ENCODE assay signal across 31 cellular contexts in genomic region chr17:66985838-66986237, GRCh38. TPM values are rescaled to one million over a fixed set of nuclear protein-coding genes. Genes with fewer than 3 reads are reported as not detected.
"Had no signal": no experiment of that assay in that cellular context is flagged by ENCODE, and none has a peak within 500 bp of the region (broad histone marks: within the 10 kb centered on the region; RNA-seq: fewer than 3 reads in every experiment).

No MANE protein-coding gene starts in this region.

- H3K36me3 Mint-ChIP-seq: naive thymus-derived CD8-positive, alpha-beta T cell; stimulated activated effector memory CD8-positive, alpha-beta T cell treated with anti-CD3 and anti-CD28 coated beads, Interleukin-12 subunit alpha, Interleukin-12 subunit beta, amount 100 ng/mL, for 72 hours had no signal

- H3K27me3 ChIP-seq: neural progenitor cell, ovary, sigmoid colon, upper lobe of left lung had no signal

- H3K27ac Mint-ChIP-seq: effector memory CD8-positive, alpha-beta T cell; naive thymus-derived CD8-positive, alpha-beta T cell; neural progenitor cell; stimulated activated effector memory CD8-positive, alpha-beta T cell treated with anti-CD3 and anti-CD28 coated beads, Interleukin-12 subunit alpha, Interleukin-12 subunit beta, amount 100 ng/mL, for 72 hours had no signal

- H3K4me3 ChIP-seq: esophagus squamous epithelium, gastrocnemius medialis, heart left ventricle, hepatocyte, left lung, neural progenitor cell, ovary, psoas muscle, sigmoid colon, thoracic aorta, tibial nerve, upper lobe of left lung had no signal

- H3K9me3 ChIP-seq: esophagus squamous epithelium, gastrocnemius medialis, heart left ventricle, left lung, ovary, psoas muscle, sigmoid colon, thoracic aorta, tibial nerve, upper lobe of left lung had no signal

- H3K4me3 Mint-ChIP-seq: effector memory CD8-positive, alpha-beta T cell; naive thymus-derived CD8-positive, alpha-beta T cell; neural progenitor cell; stimulated activated effector memory CD8-positive, alpha-beta T cell treated with anti-CD3 and anti-CD28 coated beads, Interleukin-12 subunit alpha, Interleukin-12 subunit beta, amount 100 ng/mL, for 72 hours had no signal

- H3K9me3 Mint-ChIP-seq: effector memory CD8-positive, alpha-beta T cell; naive thymus-derived CD8-positive, alpha-beta T cell; neural progenitor cell; stimulated activated effector memory CD8-positive, alpha-beta T cell treated with anti-CD3 and anti-CD28 coated beads, Interleukin-12 subunit alpha, Interleukin-12 subunit beta, amount 100 ng/mL, for 72 hours had no signal

- ATAC-seq: effector memory CD8-positive, alpha-beta T cell; gastrocnemius medialis; heart left ventricle; left cardiac atrium; left lung; naive thymus-derived CD8-positive, alpha-beta T cell; psoas muscle; right cardiac atrium had no signal

- H2AFZ ChIP-seq: hepatocyte, neural progenitor cell had no signal

- H3K9ac ChIP-seq: neural progenitor cell had no signal

- H3K36me3 ChIP-seq: esophagus squamous epithelium, gastrocnemius medialis, heart left ventricle, left lung, neural progenitor cell, ovary, sigmoid colon, thoracic aorta, tibial nerve, upper lobe of left lung had no signal

- DNase-seq: cerebellar nuclear complex; cortex of kidney; effector memory CD8-positive, alpha-beta T cell; erythroblast; esophagus squamous epithelium; gastrocnemius medialis; left cardiac atrium; left lung; mesendoderm; naive thymus-derived CD8-positive, alpha-beta T cell; nucleus accumbens; ovary; psoas muscle; right cardiac atrium; sigmoid colon; stimulated activated CD4-positive, alpha-beta T cell treated with anti-CD3 and anti-CD28 coated beads, Interleukin-2, amount 100 ng/mL, for 24 hours; stimulated activated CD4-positive, alpha-beta T cell treated with anti-CD3 and anti-CD28 coated beads, Interleukin-4, amount 100 ng/mL, for 24 hours; stimulated activated naive CD4-positive, alpha-beta T cell treated with Interleukin-2 at 50 U/mL for 16 hours; upper lobe of left lung had no signal

- H3K4me1 ChIP-seq: gastrocnemius medialis, heart left ventricle, left lung, neural progenitor cell, psoas muscle, sigmoid colon, tibial nerve, upper lobe of left lung had no signal

- H3K4me2 ChIP-seq: hepatocyte, neural progenitor cell had no signal

- H3K27ac ChIP-seq: esophagus squamous epithelium, gastrocnemius medialis, heart left ventricle, hepatocyte, left lung, neural progenitor cell, ovary, psoas muscle, sigmoid colon, thoracic aorta, tibial nerve, upper lobe of left lung had no signal

RNA-seq across cellular contexts. Expression of gene CACNG4, which starts 21.3 kb away (rescaled TPM):
- total RNA-seq: dermis microvascular lymphatic vessel endothelial cell; gastrocnemius medialis; glomerular endothelial cell; lung microvascular endothelial cell; naive thymus-derived CD8-positive, alpha-beta T cell; psoas muscle; renal cortical epithelial cell; thoracic aorta had no signal
- polyA plus RNA-seq: naive thymus-derived CD8-positive, alpha-beta T cell had no signal

RNA-seq across cellular contexts. Expression of gene CACNG1, which starts 58.5 kb away (rescaled TPM):
- total RNA-seq: dermis microvascular lymphatic vessel endothelial cell; esophagus squamous epithelium; glomerular endothelial cell; heart left ventricle; hepatocyte; kidney epithelial cell; left cardiac atrium; left lung; lower leg skin; lung microvascular endothelial cell; naive thymus-derived CD8-positive, alpha-beta T cell; renal cortical epithelial cell; right cardiac atrium; sigmoid colon; thoracic aorta; tibial nerve had no signal
- polyA plus RNA-seq: heart left ventricle; hepatocyte; naive thymus-derived CD8-positive, alpha-beta T cell; ovary; right cardiac atrium; sigmoid colon had no signal
